ENCODE assay signal across 8 cellular contexts in genomic region chr1:154860154-154860870, GRCh38. TPM values are rescaled to one million over a fixed set of nuclear protein-coding genes. Genes with fewer than 3 reads are reported as not detected.
A peak's percentile ranks its signal among the peaks of the same experiment; 100 is the strongest.
DNase-seq lines count a peak whose midpoint lies in the region; ATAC-seq and TF ChIP-seq lines count a peak whose summit lies in the region.

No MANE protein-coding gene starts in this region.

- no peaks in the 10 kb centered on the region for H3K9me3 ChIP-seq in hepatocyte (ENCODE audit: low read depth)

- H3K36me3 Mint-ChIP-seq in glutamatergic neuron (ENCODE audit: unreplicated experiment), result no peaks in the 10 kb centered on the region

- no peaks in the 10 kb centered on the region for H3K36me3 ChIP-seq in hepatocyte (replicated peaks; ENCODE audit: insufficient read depth, low read depth)
- H3K36me3 ChIP-seq in H7 (replicated peaks; ENCODE audit: control insufficient read depth, insufficient read depth, low read length), result no peaks in the 10 kb centered on the region

- H3K27me3 ChIP-seq in hepatocyte, result no peaks in the 10 kb centered on the region
- no peaks in the 10 kb centered on the region; the same call in 1 of the 2 replicates for H3K27me3 ChIP-seq in H7 (ENCODE audit: control insufficient read depth, insufficient read depth, low read length)

- peak; percentile 68 for TF ChIP-seq POLR2A in GM15510 (IDR thresholded peaks at IDR 0.05; ENCODE audit: borderline replicate concordance, extremely low read depth, insufficient read length)

- peaks cover 47% of the 10 kb centered on the region for H3K4me1 Mint-ChIP-seq in glutamatergic neuron (ENCODE audit: low read depth, unreplicated experiment)

- no peak overlapping the region for H3K4me3 Mint-ChIP-seq in glutamatergic neuron (ENCODE audit: unreplicated experiment)

- no peak overlapping the region for H3K27ac ChIP-seq in hepatocyte

- H3K9me2 ChIP-seq in hepatocyte (replicated peaks; ENCODE audit: insufficient read depth), result no peaks in the 10 kb centered on the region

- H2AFZ ChIP-seq in hepatocyte, result no peak overlapping the region

- no peak for DNase-seq in glutamatergic neuron
- no peak for DNase-seq in hepatocyte (ENCODE audit: low spot score)
- DNase-seq in NCI-H524 treated with DMSO at 0.1 percent for 48 hours (lab: John Stamatoyannopoulos, UW), result no peak
- no peak for DNase-seq in NCI-H1048 (lab: John Stamatoyannopoulos, UW)
- no peak for DNase-seq in H7

- H4K20me1 ChIP-seq in hepatocyte (ENCODE audit: insufficient read depth, poor library complexity, severe bottlenecking), result no peaks in the 10 kb centered on the region

- no peak overlapping the region for H3K4me2 ChIP-seq in hepatocyte

- H3K4me1 ChIP-seq in hepatocyte (ENCODE audit: insufficient read depth), result peaks cover 4% of the 10 kb centered on the region

- H3K27me3 Mint-ChIP-seq in glutamatergic neuron (ENCODE audit: unreplicated experiment), result peaks cover 11% of the 10 kb centered on the region

- TF ChIP-seq CTCF in glutamatergic neuron (IDR thresholded peaks at IDR 0.05; ENCODE audit: partially characterized antibody, unreplicated experiment) (no peak), hepatocyte (IDR thresholded peaks at IDR 0.05; ENCODE audit: poor library complexity) (no peak)

- H3K9me3 Mint-ChIP-seq in glutamatergic neuron (ENCODE audit: unreplicated experiment), result peaks cover 6% of the 10 kb centered on the region

- H3K27ac Mint-ChIP-seq in glutamatergic neuron (ENCODE audit: unreplicated experiment), result peak overlapping the region; percentile 67

- WGBS in hepatocyte (ENCODE audit: low lambda C conversion rate, missing lambda C conversion rate), result 81% methylated on average over 12 of the region's 12 CpGs

- H3K79me2 ChIP-seq in hepatocyte, result no peaks in the 10 kb centered on the region

- ATAC-seq in GM21447 (IDR thresholded peaks at IDR 0.05; ENCODE audit: unreplicated experiment) (peak; percentile 63), HG03571 (IDR thresholded peaks at IDR 0.05; ENCODE audit: unreplicated experiment) (peak; percentile 63)

- no peak overlapping the region for H3K4me3 ChIP-seq in hepatocyte
- no peak overlapping the region for H3K4me3 ChIP-seq in H7 (ENCODE audit: insufficient read depth, low read depth, low read length)

RNA-seq across cellular contexts. Expression of gene KCNN3, which starts 9.8 kb away (rescaled TPM):
- total RNA-seq in glutamatergic neuron (ENCODE audit: unreplicated experiment) (3.8 TPM), hepatocyte (0.36 and 0.67 TPM in 2 replicates)
- 0.56 and 1.3 TPM in 2 replicates for polyA plus RNA-seq in hepatocyte
- 0.18 and 0.62 TPM in 2 replicates for total RNA-seq in H7 (2014; rRNA removed; shearing (Covaris generic))
